In genomic region chr5:73230264-73231244, GRCh38 we compare ENCODE assay signal across 1 cellular context.
TF ChIP-seq lines count a peak whose summit lies in the region.

No MANE protein-coding gene starts in this region.

TF ChIP-seq in SK-N-SH, 30 proteins besides CTCF, POLR2A, EP300 and RAD21 (continued from another document):
- TF ChIP-seq, protein P1, sequence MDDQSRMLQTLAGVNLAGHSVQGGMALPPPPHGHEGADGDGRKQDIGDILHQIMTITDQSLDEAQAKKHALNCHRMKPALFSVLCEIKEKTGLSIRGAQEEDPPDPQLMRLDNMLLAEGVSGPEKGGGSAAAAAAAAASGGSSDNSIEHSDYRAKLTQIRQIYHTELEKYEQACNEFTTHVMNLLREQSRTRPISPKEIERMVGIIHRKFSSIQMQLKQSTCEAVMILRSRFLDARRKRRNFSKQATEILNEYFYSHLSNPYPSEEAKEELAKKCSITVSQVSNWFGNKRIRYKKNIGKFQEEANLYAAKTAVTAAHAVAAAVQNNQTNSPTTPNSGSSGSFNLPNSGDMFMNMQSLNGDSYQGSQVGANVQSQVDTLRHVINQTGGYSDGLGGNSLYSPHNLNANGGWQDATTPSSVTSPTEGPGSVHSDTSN (IDR thresholded peaks at IDR 0.05) = no peak
